1 cellular context compared by ENCODE assay signal in the genomic region with DNA sequence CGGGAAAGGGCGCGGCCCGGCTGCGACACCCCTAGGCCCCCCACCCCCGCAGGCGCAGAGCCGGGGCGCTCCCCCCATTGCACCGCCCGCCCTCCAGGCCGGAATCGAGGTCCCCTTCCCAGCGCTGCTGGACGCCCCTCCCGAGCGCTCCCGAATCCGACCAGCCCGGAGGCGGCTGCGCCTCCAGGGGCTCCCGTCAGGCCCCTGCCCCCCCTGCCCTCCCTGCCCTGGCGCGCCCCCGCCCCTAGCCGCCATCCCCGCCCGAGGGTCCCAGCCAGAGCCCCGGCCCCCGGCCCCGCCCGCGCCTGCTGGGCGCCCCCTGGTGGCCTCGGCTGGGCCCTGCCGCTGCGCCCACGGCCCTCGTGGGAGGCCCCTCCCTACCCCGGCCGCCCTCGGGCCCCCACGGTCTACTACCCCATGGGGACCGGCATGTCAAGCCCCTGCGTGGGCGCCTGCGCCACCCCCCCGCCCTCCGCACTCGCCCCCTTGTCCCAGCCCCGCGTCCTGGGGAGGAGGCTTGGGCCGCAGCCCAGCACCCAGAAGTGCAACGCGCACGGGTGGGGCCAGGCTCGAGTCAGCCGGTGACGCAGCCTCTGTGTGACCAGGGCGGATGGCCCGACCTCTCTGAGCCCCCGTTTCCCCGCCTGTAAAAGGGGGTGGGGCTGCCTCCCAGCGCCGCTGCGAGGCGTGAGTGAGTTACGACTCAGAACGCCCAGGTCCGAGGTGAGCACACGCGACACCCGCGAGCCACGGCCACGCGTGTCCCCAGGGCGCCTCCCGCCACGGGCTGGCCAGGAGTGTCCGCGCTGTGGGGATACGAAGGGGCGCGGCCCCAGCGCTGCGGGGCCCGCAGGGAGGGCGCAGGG.
TF ChIP-seq lines count a peak whose summit lies in the region.

No MANE protein-coding gene starts in this region.

TF ChIP-seq in SK-N-SH treated with all-trans-retinoic acid at 6 μM for 48 hours, 23 proteins besides CTCF, POLR2A, EP300 and RAD21 (continued from another document):
- TF ChIP-seq TSHZ2 (CRISPR knock-in tag; IDR thresholded peaks at IDR 0.05) (no peak), CSDC2 (CRISPR knock-in tag; IDR thresholded peaks at IDR 0.05) (no peak), ZFP30 (CRISPR knock-in tag; IDR thresholded peaks at IDR 0.05) (no peak), ISL1 (CRISPR knock-in tag; IDR thresholded peaks at IDR 0.05) (no peak)
